ENCODE assay signal across 10 cellular contexts in the genomic region with DNA sequence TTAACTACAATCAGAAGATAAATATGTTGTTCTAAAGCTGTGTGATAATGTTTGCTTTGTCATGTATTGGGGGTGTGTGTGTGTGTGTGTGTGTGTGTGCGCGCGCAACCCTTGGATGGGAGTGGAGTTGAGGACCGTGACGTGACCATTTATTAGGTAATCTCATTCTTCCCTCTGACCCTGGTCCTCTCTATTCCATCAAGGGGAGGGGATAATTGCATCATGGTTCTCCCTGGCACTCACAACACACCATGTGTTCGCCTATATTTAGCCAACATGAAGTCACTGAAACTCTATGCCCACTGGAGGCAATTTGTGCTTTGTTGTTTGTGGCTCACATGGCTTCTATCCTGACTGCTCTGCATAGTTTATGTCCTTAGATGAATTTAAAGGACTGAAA.
A peak's percentile ranks its signal among the peaks of the same experiment; 100 is the strongest.
DNase-seq lines count a peak whose midpoint lies in the region; ATAC-seq and TF ChIP-seq lines count a peak whose summit lies in the region.
"Had no signal": no experiment of that assay in that cellular context is flagged by ENCODE, and none has a peak within 500 bp of the region (broad histone marks: within the 10 kb centered on the region; RNA-seq: fewer than 3 reads in every experiment).

No MANE protein-coding gene starts in this region.

- no peak for ATAC-seq in GM21447 (IDR thresholded peaks at IDR 0.05; ENCODE audit: unreplicated experiment)
- ATAC-seq: naive thymus-derived CD8-positive, alpha-beta T cell had no signal

- H3K27me3 ChIP-seq in BJ (ENCODE audit: control insufficient read depth, insufficient read depth, low read length): no peaks in the 10 kb centered on the region

- POLR2A ChIA-PET in BJ (lab: Charles Lee): no interaction called here

- no peak for TF ChIP-seq CTCF in BJ (IDR thresholded peaks at IDR 0.05; ENCODE audit: insufficient read depth, low read depth, low read length)

- CTCF ChIA-PET in BJ (lab: Yijun Ruan, JAX): no interaction called here

- no peak overlapping the region for H3K4me3 ChIP-seq in BJ (ENCODE audit: low read depth, low read length)

- DNase-seq in BJ (ENCODE audit: low read depth) (peak; percentile 22), NCI-H146 (lab: John Stamatoyannopoulos, UW) (peak; percentile 52), cerebellum (ENCODE audit: low spot score) (peak; percentile 86), middle frontal gyrus (ENCODE audit: extremely low spot score, low spot score) (peak; percentile 67), glomerular visceral epithelial cell (ENCODE audit: extremely low spot score) (no peak), HK-2 (ENCODE audit: unreplicated experiment) (no peak)
- no peak for DNase-seq in NK-92 treated with Interleukin-12 subunit alpha and Interleukin-12 subunit beta, amount 100 ng/mL, for 24 hours (lab: John Stamatoyannopoulos, UW)
- DNase-seq: naive thymus-derived CD8-positive, alpha-beta T cell; WERI-Rb-1 had no signal

- no peaks in the 10 kb centered on the region for H3K36me3 ChIP-seq in BJ (ENCODE audit: control insufficient read depth, insufficient read depth, low read length)
- H3K36me3 ChIP-seq: WERI-Rb-1 had no signal

Comparison
In these comparisons a context has a peak if more than half of its experiments do, and no peak if none do; other contexts are left out.
1. DNase-seq: peak in BJ (single experiment), NCI-H146 (single experiment), cerebellum (single experiment) and middle frontal gyrus (single experiment); none in NK-92 treated with Interleukin-12 subunit alpha and Interleukin-12 subunit beta, amount 100 ng/mL, for 24 hours (single experiment), glomerular visceral epithelial cell (single experiment) and HK-2 (single experiment).